In the genomic region with DNA sequence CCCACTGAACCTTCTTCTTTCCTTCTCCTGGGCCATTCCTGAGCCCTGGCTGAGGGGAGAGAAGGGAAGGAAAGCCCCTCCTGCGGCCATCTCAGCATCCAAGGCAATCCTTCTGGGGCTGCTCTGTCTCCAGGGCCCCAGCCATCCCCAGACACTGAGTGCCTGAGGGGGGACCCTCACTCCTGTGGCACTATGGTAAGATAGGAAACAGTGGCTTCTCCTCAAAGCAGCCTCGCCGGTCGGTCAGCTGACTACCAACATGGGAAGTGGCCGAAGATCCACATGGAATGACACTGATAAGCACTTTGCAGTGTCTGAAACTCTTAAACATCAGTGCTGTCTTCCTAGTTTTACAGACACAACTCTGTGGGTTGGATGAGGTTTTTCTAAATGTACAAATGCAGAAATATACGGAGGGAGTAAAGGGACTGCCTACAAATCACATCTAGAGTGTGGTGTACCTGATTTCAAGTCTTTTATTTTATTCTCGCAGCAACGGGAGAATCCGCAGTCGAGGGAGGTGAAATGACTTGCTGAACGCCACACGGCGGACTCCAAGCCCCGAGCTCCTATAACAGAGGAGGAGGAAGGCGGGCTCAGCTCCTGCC, we compare ENCODE assay signal across 8 cellular contexts. TPM values are rescaled to one million over a fixed set of nuclear protein-coding genes. Genes with fewer than 3 reads are reported as not detected.
A peak's percentile ranks its signal among the peaks of the same experiment; 100 is the strongest.
DNase-seq lines count a peak whose midpoint lies in the region; ATAC-seq and TF ChIP-seq lines count a peak whose summit lies in the region.

No MANE protein-coding gene starts in this region.

- TF ChIP-seq CTCF in tibial artery (IDR thresholded peaks at IDR 0.05): no peak

- no peak for ATAC-seq in GM18909 (IDR thresholded peaks at IDR 0.05; ENCODE audit: poor library complexity, unreplicated experiment)

- no peaks in the 10 kb centered on the region for H3K36me3 Mint-ChIP-seq in activated T-cell treated with anti-CD3 and anti-CD28 coated beads, Interleukin-2, amount 50 U/mL, for 24 hours (ENCODE audit: low read depth)
- H3K36me3 Mint-ChIP-seq in activated CD4-positive, alpha-beta memory T cell treated with anti-CD3 and anti-CD28 coated beads, Interleukin-2, amount 10 ng/mL, durations not matched to agents 7 days and 5 days (ENCODE audit: low read depth): peaks cover 4% of the 10 kb centered on the region

- H3K4me3 Mint-ChIP-seq in activated T-cell treated with anti-CD3 and anti-CD28 coated beads, Interleukin-2, amount 50 U/mL, for 24 hours: peak overlapping the region; percentile 63
- peak overlapping the region; percentile 60 for H3K4me3 Mint-ChIP-seq in activated CD4-positive, alpha-beta memory T cell treated with anti-CD3 and anti-CD28 coated beads, Interleukin-2, amount 10 ng/mL, durations not matched to agents 7 days and 5 days

- DNase-seq in activated T-cell treated with anti-CD3 and anti-CD28 coated beads, Interleukin-2, amount 50 U/mL, for 24 hours: no peak
- no peak for DNase-seq in activated T-cell treated with anti-CD3 and anti-CD28 coated beads, Interleukin-2, amount 50 U/mL, for 1 hour
- DNase-seq in activated CD4-positive, alpha-beta memory T cell treated with anti-CD3 and anti-CD28 coated beads, Interleukin-2, amount 10 ng/mL, durations not matched to agents 7 days and 5 days: no peak
- DNase-seq in iris pigment epithelial cell (ENCODE audit: low read depth) (peak; percentile 51), tibial artery (no peak), SKM-1 treated with dmso at 0.1 percent for 144 hours (lab: John Stamatoyannopoulos, UW; ENCODE audit: unreplicated experiment) (no peak), amniotic stem cell (lab: John Stamatoyannopoulos, UW) (no peak)

- POLR2A ChIA-PET in activated CD4-positive, alpha-beta memory T cell treated with anti-CD3 and anti-CD28 coated beads, Interleukin-2, amount 10 ng/mL, durations not matched to agents 7 days and 5 days (lab: Charles Lee): interaction anchor here (0.9 to 1.6 kb wide), 4 partner anchors 9 to 402 kb away, joined by 3 to 5 read pairs (median 4); no protein-coding TSS in a partner anchor

- CTCF ChIA-PET in activated CD4-positive, alpha-beta memory T cell treated with anti-CD3 and anti-CD28 coated beads, Interleukin-2, amount 10 ng/mL, durations not matched to agents 7 days and 5 days (lab: Charles Lee): interaction anchor here (1.0 to 1.1 kb wide), 2 partner anchors 26 to 38 kb away, joined by 3 to 5 read pairs; no protein-coding TSS in a partner anchor

- H3K27ac ChIP-seq in tibial artery: peak overlapping the region; percentile 18 to 54

- H3K4me3 ChIP-seq in tibial artery: peak overlapping the region; percentile 58 to 59

- peaks cover 47% of the 10 kb centered on the region for H3K4me1 Mint-ChIP-seq in activated T-cell treated with anti-CD3 and anti-CD28 coated beads, Interleukin-2, amount 50 U/mL, for 24 hours (ENCODE audit: low read depth)
- H3K4me1 Mint-ChIP-seq in activated CD4-positive, alpha-beta memory T cell treated with anti-CD3 and anti-CD28 coated beads, Interleukin-2, amount 10 ng/mL, durations not matched to agents 7 days and 5 days: peaks cover 37% of the 10 kb centered on the region

- peaks cover 5 to 32% (median 27%) of the 10 kb centered on the region in 4 donors for H3K4me1 ChIP-seq in tibial artery

- no peaks in the 10 kb centered on the region for H3K36me3 ChIP-seq in tibial artery

- intact Hi-C loops in tibial artery (cut with DNase I; ENCODE audit: low total_unique reads): no loop called here

- peak overlapping the region; percentile 68 for H3K27ac Mint-ChIP-seq in activated T-cell treated with anti-CD3 and anti-CD28 coated beads, Interleukin-2, amount 50 U/mL, for 24 hours
- H3K27ac Mint-ChIP-seq in activated CD4-positive, alpha-beta memory T cell treated with anti-CD3 and anti-CD28 coated beads, Interleukin-2, amount 10 ng/mL, durations not matched to agents 7 days and 5 days: no peak overlapping the region

- peaks cover 47% of the 10 kb centered on the region for H3K27me3 Mint-ChIP-seq in activated T-cell treated with anti-CD3 and anti-CD28 coated beads, Interleukin-2, amount 50 U/mL, for 24 hours
- H3K27me3 Mint-ChIP-seq in activated CD4-positive, alpha-beta memory T cell treated with anti-CD3 and anti-CD28 coated beads, Interleukin-2, amount 10 ng/mL, durations not matched to agents 7 days and 5 days: peaks cover 41% of the 10 kb centered on the region

- H3K9me3 Mint-ChIP-seq in activated T-cell treated with anti-CD3 and anti-CD28 coated beads, Interleukin-2, amount 50 U/mL, for 24 hours: no peaks in the 10 kb centered on the region
- H3K9me3 Mint-ChIP-seq in activated CD4-positive, alpha-beta memory T cell treated with anti-CD3 and anti-CD28 coated beads, Interleukin-2, amount 10 ng/mL, durations not matched to agents 7 days and 5 days: peaks cover 3% of the 10 kb centered on the region

- peaks cover 0 to 37% of the 10 kb centered on the region in 2 donors for H3K27me3 ChIP-seq in tibial artery

- no peaks in the 10 kb centered on the region for H3K9me3 ChIP-seq in tibial artery

RNA-seq across cellular contexts. Expression of gene ITPKA, which starts 1.0 kb away (rescaled TPM):
- total RNA-seq in activated CD4-positive, alpha-beta memory T cell treated with anti-CD3 and anti-CD28 coated beads, Interleukin-2, amount 10 ng/mL, durations not matched to agents 7 days and 5 days: under 1 TPM; 0.30 to 0.48 TPM

RNA-seq across cellular contexts. Expression of gene LTK, which starts 20.9 kb away (rescaled TPM):
- 1 to 10 TPM; 5.2 to 5.5 TPM for total RNA-seq in activated CD4-positive, alpha-beta memory T cell treated with anti-CD3 and anti-CD28 coated beads, Interleukin-2, amount 10 ng/mL, durations not matched to agents 7 days and 5 days

RNA-seq across cellular contexts. Expression of gene RPAP1, which starts 51.4 kb away (rescaled TPM):
- 10 to 100 TPM; 33.9 to 35.1 TPM for total RNA-seq in activated CD4-positive, alpha-beta memory T cell treated with anti-CD3 and anti-CD28 coated beads, Interleukin-2, amount 10 ng/mL, durations not matched to agents 7 days and 5 days
